Comparison of ENCODE assay signal across 8 cellular contexts in the genomic region with DNA sequence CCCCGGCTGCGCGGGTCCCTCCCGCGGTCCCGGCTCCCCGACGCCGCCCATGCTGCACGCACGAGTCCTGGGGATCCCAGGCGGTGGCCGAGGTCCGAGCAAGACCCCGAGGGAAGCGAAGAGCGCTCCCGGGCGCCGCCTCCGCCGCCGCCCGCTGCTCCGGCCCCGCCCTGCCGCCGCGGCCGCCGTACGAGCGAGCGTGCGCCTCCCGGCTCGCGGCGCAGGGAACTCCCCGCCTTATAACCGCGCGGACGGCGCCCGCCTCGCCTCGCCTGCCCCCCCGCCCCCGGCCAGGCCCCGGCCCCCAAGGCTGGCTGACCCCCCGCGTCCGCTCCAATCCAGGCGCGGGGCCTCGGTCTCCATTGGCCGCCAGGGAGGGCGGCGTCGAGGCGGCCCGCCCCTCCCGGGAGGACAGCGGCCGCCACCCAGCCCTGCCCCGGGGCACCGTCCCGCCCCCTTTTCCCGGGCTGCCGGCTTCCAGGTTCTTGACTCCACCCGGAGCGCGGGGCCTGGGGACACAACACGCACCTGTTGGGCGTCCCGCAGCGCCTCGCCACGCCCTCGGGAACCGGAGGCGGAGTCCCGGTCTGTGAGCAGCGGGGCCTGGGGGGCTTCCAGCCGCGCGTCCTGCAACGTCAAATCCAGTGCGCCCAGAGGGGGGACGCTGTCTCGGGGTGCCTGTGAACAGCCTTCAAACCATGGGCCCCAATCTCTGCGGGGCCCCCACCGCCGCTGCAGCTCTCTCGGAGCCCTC. TPM values are rescaled to one million over a fixed set of nuclear protein-coding genes. Genes with fewer than 3 reads are reported as not detected.
DNase-seq lines count a peak whose midpoint lies in the region; ATAC-seq lines count a peak whose summit lies in the region.

A gene with protein sequence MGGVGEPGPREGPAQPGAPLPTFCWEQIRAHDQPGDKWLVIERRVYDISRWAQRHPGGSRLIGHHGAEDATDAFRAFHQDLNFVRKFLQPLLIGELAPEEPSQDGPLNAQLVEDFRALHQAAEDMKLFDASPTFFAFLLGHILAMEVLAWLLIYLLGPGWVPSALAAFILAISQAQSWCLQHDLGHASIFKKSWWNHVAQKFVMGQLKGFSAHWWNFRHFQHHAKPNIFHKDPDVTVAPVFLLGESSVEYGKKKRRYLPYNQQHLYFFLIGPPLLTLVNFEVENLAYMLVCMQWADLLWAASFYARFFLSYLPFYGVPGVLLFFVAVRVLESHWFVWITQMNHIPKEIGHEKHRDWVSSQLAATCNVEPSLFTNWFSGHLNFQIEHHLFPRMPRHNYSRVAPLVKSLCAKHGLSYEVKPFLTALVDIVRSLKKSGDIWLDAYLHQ (minus strand): TSS at position 215 of the 754 bp plus-strand sequence. CDS start 164 bp downstream, at position 51.

- H3K27ac ChIP-seq in angular gyrus (ENCODE audit: low read depth, low read length) = peak within 1 kb of the TSS; percentile 87

- intact Hi-C loops in left cardiac atrium (cut with DNase I) = no loop called here

- peak; percentile 84 for DNase-seq in Daoy (ENCODE audit: low read depth)
- DNase-seq in H4 (ENCODE audit: low spot score) = peak; percentile 51
- peak; percentile 82 for DNase-seq in NAMALWA (ENCODE audit: low spot score)
- DNase-seq in T-helper 1 cell = peak; percentile 17 to 72 (median 68)
- peak; percentile 90 for DNase-seq in left cardiac atrium
- peak; percentile 77 for DNase-seq in pons (ENCODE audit: low spot score)

- ATAC-seq in left cardiac atrium (peak; percentile 88 to 92), GM18517 (IDR thresholded peaks at IDR 0.05; ENCODE audit: unreplicated experiment) (no peak)

RNA-seq across cellular contexts. Expression of the gene that starts here (rescaled TPM):
- 24.9 and 43.1 TPM in 2 replicates for total RNA-seq in Daoy (2014; rRNA removed; shearing (Covaris generic))
- total RNA-seq in H4 (2014; rRNA removed; shearing (Covaris generic)) = 34.8 and 47.1 TPM in 2 replicates
- 10 to 100 TPM; 70.5 to 90.6 TPM for total RNA-seq in left cardiac atrium
